Comparison of ENCODE assay signal across 1 cellular context in the genomic region with DNA sequence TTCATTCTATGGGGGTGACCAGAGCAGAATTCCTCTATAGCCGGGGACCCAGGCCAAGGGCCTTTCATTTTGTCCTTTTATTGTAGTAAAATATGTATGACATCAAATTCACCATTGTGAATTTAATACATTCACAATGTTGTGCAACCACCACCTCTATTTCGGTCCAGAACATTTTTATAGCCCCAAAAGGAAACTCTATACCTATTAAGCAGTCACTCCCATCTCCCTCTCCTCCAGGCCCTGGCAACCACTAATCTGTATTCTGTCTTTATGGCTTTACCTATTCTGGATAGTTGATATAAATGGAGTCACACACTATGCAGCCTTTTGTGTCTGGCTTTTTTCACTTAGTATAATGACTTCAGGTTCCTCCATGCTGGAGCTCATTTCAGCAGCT.
TF ChIP-seq lines count a peak whose summit lies in the region.

No MANE protein-coding gene starts in this region.

TF ChIP-seq in HEK293, 187 proteins besides CTCF, POLR2A, EP300 and RAD21:
- TF ChIP-seq KLF1 (tag by site-specific recombination; IDR thresholded peaks at IDR 0.05) (0 out of 2 replicates have a peak, but pooled peaks have one; percentile 21), ZXDB (tag by site-specific recombination; IDR thresholded peaks at IDR 0.05) (no peak), SETDB1 (IDR thresholded peaks at IDR 0.05; ENCODE audit: insufficient read length, low read length) (peak; percentile 20), ZNF707 (tag by site-specific recombination; IDR thresholded peaks at IDR 0.05) (no peak), WT1 (tag by site-specific recombination; IDR thresholded peaks at IDR 0.05) (peak; percentile 65), ZNF621 (tag by site-specific recombination; IDR thresholded peaks at IDR 0.05) (no peak), ZBTB20 (tag by site-specific recombination; IDR thresholded peaks at IDR 0.05) (peak; percentile 69)
- TF ChIP-seq, protein P1, sequence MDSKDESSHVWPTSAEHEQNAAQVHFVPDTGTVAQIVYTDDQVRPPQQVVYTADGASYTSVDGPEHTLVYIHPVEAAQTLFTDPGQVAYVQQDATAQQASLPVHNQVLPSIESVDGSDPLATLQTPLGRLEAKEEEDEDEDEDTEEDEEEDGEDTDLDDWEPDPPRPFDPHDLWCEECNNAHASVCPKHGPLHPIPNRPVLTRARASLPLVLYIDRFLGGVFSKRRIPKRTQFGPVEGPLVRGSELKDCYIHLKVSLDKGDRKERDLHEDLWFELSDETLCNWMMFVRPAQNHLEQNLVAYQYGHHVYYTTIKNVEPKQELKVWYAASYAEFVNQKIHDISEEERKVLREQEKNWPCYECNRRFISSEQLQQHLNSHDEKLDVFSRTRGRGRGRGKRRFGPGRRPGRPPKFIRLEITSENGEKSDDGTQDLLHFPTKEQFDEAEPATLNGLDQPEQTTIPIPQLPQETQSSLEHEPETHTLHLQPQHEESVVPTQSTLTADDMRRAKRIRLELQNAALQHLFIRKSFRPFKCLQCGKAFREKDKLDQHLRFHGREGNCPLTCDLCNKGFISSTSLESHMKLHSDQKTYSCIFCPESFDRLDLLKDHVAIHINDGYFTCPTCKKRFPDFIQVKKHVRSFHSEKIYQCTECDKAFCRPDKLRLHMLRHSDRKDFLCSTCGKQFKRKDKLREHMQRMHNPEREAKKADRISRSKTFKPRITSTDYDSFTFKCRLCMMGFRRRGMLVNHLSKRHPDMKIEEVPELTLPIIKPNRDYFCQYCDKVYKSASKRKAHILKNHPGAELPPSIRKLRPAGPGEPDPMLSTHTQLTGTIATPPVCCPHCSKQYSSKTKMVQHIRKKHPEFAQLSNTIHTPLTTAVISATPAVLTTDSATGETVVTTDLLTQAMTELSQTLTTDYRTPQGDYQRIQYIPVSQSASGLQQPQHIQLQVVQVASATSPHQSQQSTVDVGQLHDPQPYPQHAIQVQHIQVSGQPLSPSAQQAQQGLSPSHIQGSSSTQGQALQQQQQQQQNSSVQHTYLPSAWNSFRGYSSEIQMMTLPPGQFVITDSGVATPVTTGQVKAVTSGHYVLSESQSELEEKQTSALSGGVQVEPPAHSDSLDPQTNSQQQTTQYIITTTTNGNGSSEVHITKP (tag by site-specific recombination; IDR thresholded peaks at IDR 0.05), result 0 out of 2 replicates have a peak, but pooled peaks have one; percentile 20
